Comparison of ENCODE assay signal across 11 cellular contexts in the genomic region with DNA sequence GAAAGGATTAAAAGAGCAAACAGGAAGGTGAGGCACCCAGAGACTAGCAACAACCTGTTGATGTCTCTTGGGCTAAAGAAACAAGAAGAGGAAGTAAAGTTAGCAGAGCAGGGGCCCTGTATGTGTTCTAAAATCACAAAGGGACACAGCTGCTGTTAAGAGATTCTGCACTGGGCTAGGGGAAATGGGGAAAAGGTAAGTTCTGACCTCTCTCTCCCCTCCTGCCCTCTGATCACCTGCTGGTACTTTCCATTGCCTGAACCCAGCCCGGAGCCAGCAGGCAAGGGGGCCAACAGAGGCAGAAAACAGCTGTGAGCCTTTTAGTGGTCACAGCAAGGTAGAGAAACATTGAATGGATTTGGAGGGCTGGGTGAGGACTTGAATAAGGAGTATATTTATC. TPM values are rescaled to one million over a fixed set of nuclear protein-coding genes. Genes with fewer than 3 reads are reported as not detected.
DNase-seq lines count a peak whose midpoint lies in the region; ATAC-seq, FAIRE-seq and TF ChIP-seq lines count a peak whose summit lies in the region.
"Had no signal": no experiment of that assay in that cellular context is flagged by ENCODE, and none has a peak within 500 bp of the region (broad histone marks: within the 10 kb centered on the region; RNA-seq: fewer than 3 reads in every experiment).

No MANE protein-coding gene starts in this region.

- peaks cover 41 to 46% of the 10 kb centered on the region in 2 donors for H3K27me3 Mint-ChIP-seq in effector memory CD8-positive, alpha-beta T cell

- no peak overlapping the region for H3K4me2 ChIP-seq in H1 (ENCODE audit: insufficient read depth in 1 of 2, low read depth in 2 of 2, low read length in 2 of 2)

- no peak overlapping the region for H2BK15ac ChIP-seq in H1 (ENCODE audit: low read length)

- WGBS in H1 (ENCODE audit: extremely low coverage in 1 of 2, insufficient coverage in 1 of 2, insufficient read length in 1 of 2, insufficient replicate concordance in 2 of 2, low coverage in 1 of 2, low lambda C conversion rate in 2 of 2, missing lambda C conversion rate in 1 of 2), 2 experiments, result 56% methylated on average over 1 of the region's 1 CpG; no CpG with 5 or more reads in 1 of the 2 experiments

- H3K79me2 ChIP-seq in H1 (ENCODE audit: control insufficient read depth in 1 of 2, insufficient read depth in 2 of 2, low read length in 2 of 2), result no peaks in the 10 kb centered on the region

- H3K9ac ChIP-seq in H1 (replicated peaks in 1 of 4; ENCODE audit: extremely low read depth in 1 of 4, low read depth in 3 of 4, low read length in 3 of 4), result no peak overlapping the region

- CTCF ChIA-PET in H1 (lab: Charles Lee; ENCODE audit: partially characterized antibody), result interaction anchor here (0.9 to 2.2 kb wide), 5 partner anchors 8 to 90 kb away, joined by 3 to 7 read pairs (median 3); a partner anchor contains a TSS

- POLR2A ChIA-PET in H1 (lab: Charles Lee; ENCODE audit: partially characterized antibody), result interaction anchor here (1.2 kb wide), 2 partner anchors 11 to 14 kb away, joined by 3 read pairs; no protein-coding TSS in a partner anchor

- TF ChIP-seq POLR2A in H1 (IDR thresholded peaks at IDR 0.05; ENCODE audit: control extremely low read depth in 1 of 2, low read depth in 2 of 2, low read length in 2 of 2), result no peak

- no peak overlapping the region for H2BK5ac ChIP-seq in H1 (ENCODE audit: low read depth, low read length)

- H3K36me3 Mint-ChIP-seq in effector memory CD8-positive, alpha-beta T cell (ENCODE audit: insufficient read depth), result no peaks in the 10 kb centered on the region

- H3K4ac ChIP-seq in H1 (replicated peaks; ENCODE audit: insufficient read length, low read depth, low read length), result no peak overlapping the region

- no peak overlapping the region for H3K56ac ChIP-seq in H1 (replicated peaks; ENCODE audit: insufficient read length, low read depth, low read length)

- DNase-seq in H1 (ENCODE audit: low read depth in 1 of 2, low spot score in 2 of 2) (no peak), Ammon's horn (ENCODE audit: low spot score) (no peak), omental fat pad (ENCODE audit: low spot score) (no peak)
- no peak for DNase-seq in effector CD4-positive, alpha-beta T cell
- no peak for DNase-seq in effector memory CD8-positive, alpha-beta T cell
- DNase-seq: KG1 had no signal

- H3K14ac ChIP-seq in H1 (ENCODE audit: insufficient read length), result no peak overlapping the region

- H2AK5ac ChIP-seq in H1 (ENCODE audit: low read depth, low read length), result no peak overlapping the region

- H3K79me1 ChIP-seq in H1 (ENCODE audit: low read depth, low read length), result no peaks in the 10 kb centered on the region

- H3K9me3 ChIP-seq in H1 (ENCODE audit: insufficient read depth in 2 of 2, low read depth in 1 of 2, low read length in 1 of 2), result no peaks in the 10 kb centered on the region

- H4K8ac ChIP-seq in H1 (ENCODE audit: extremely low read depth, insufficient read depth, low read length), result no peak overlapping the region

- FAIRE-seq in H1 (lab: Jason Lieb, UNC), result no peak

- no peaks in the 10 kb centered on the region for H3K4me1 Mint-ChIP-seq in effector memory CD8-positive, alpha-beta T cell (ENCODE audit: low read depth in 2 of 2)

- no peaks in the 10 kb centered on the region for H3K36me3 ChIP-seq in H1 (ENCODE audit: control insufficient read depth in 2 of 4, insufficient read depth in 4 of 4, low read length in 3 of 4)

- no peak overlapping the region for H2BK120ac ChIP-seq in H1 (replicated peaks; ENCODE audit: low read depth, low read length)

- H3K4me3 Mint-ChIP-seq in effector memory CD8-positive, alpha-beta T cell, result no peak overlapping the region

- no peak overlapping the region for H3K18ac ChIP-seq in H1 (ENCODE audit: extremely low read depth, low read length)

- H3K23ac ChIP-seq in H1 (ENCODE audit: insufficient read length), result no peak overlapping the region

- H2BK20ac ChIP-seq in H1 (ENCODE audit: low read length), result peak overlapping the region; percentile 61; the same call in 1 of the 2 replicates

- TF ChIP-seq EP300 in H1 (IDR thresholded peaks at IDR 0.05; ENCODE audit: borderline replicate concordance in 1 of 2, low read depth in 2 of 2, low read length in 2 of 2), result no peak

- H2AFZ ChIP-seq in H1 (ENCODE audit: low read length), result peak overlapping the region; percentile 19; the same call in 1 of the 2 replicates

- no peaks in the 10 kb centered on the region for H3K27me3 ChIP-seq in H1 (replicated peaks in 1 of 4; ENCODE audit: control insufficient read depth in 3 of 4, extremely low read depth in 1 of 4, insufficient read depth in 3 of 4, low read length in 3 of 4)

- peaks cover 0 to 3% (median 0%) of the 10 kb centered on the region in 4 experiments; a peak in 2 of 7 replicates for H3K4me1 ChIP-seq in H1 (replicated peaks in 1 of 4; ENCODE audit: control insufficient read depth in 3 of 4, insufficient read depth in 4 of 4, low read length in 3 of 4)

- no peaks in the 10 kb centered on the region for H3K23me2 ChIP-seq in H1 (ENCODE audit: low read depth, low read length)

- ATAC-seq in GM18867 (IDR thresholded peaks at IDR 0.05; ENCODE audit: unreplicated experiment) (peak; percentile 68), GM21717 (IDR thresholded peaks at IDR 0.05; ENCODE audit: unreplicated experiment) (peak; percentile 59), HG03378 (IDR thresholded peaks at IDR 0.05; ENCODE audit: unreplicated experiment) (peak; percentile 55), omental fat pad (ENCODE audit: low FRiP score) (no peak)
- no peak for ATAC-seq in effector memory CD8-positive, alpha-beta T cell (replicated peaks)
- ATAC-seq: Panc1 had no signal

- peak; percentile 31 to 47; a peak in 3 of 4 replicates for TF ChIP-seq RAD21 in H1 (IDR thresholded peaks at IDR 0.05 in 1 of 2, conservative IDR thresholded peaks at IDR 0.05 in 1 of 2; ENCODE audit: low read depth in 2 of 2, low read length in 2 of 2)

- H4K91ac ChIP-seq in H1 (replicated peaks; ENCODE audit: insufficient read length, low read length), result no peak overlapping the region

- peaks cover 0 to 8% of the 10 kb centered on the region in 2 donors for H3K9me3 Mint-ChIP-seq in effector memory CD8-positive, alpha-beta T cell

- H4K5ac ChIP-seq in H1 (ENCODE audit: insufficient read length, low read depth, low read length), result no peak overlapping the region

- H3K27ac Mint-ChIP-seq in effector memory CD8-positive, alpha-beta T cell, result no peak overlapping the region

- H4K20me1 ChIP-seq in H1 (replicated peaks in 1 of 2; ENCODE audit: control insufficient read depth in 1 of 2, insufficient read depth in 2 of 2, low read length in 2 of 2), result no peaks in the 10 kb centered on the region

- H3K4me3 ChIP-seq in H1 (ENCODE audit: extremely low read depth in 1 of 4, insufficient read depth in 2 of 4, low read depth in 3 of 4, low read length in 4 of 4), result no peak overlapping the region

- no peak overlapping the region for H3K27ac ChIP-seq in H1 (ENCODE audit: low read depth, low read length)

- no peak overlapping the region for H2BK12ac ChIP-seq in H1 (ENCODE audit: low read depth, low read length)

- TF ChIP-seq CTCF in H1 (IDR thresholded peaks at IDR 0.05; ENCODE audit: control extremely low read depth in 1 of 3, insufficient read depth in 1 of 3, low read depth in 1 of 3, low read length in 3 of 3) (peak in 1 of 3 experiments; percentile 10; a peak in 1 of 4 replicates), omental fat pad (IDR thresholded peaks at IDR 0.05) (no peak)

TF ChIP-seq in H1, 55 proteins besides CTCF, POLR2A, EP300 and RAD21:
- TF ChIP-seq ZNF274 (IDR thresholded peaks at IDR 0.05; ENCODE audit: borderline replicate concordance, extremely low read depth, low read length) (no peak), RXRA (IDR thresholded peaks at IDR 0.05; ENCODE audit: insufficient read depth, low read depth, low read length) (no peak), NANOG (IDR thresholded peaks at IDR 0.05; ENCODE audit: insufficient read depth, low read depth, low read length, poor library complexity, severe bottlenecking) (no peak), CREB1 (IDR thresholded peaks at IDR 0.05) (no peak), TCF12 (IDR thresholded peaks at IDR 0.05; ENCODE audit: low read depth, low read length) (no peak), KDM5A (IDR thresholded peaks at IDR 0.05; ENCODE audit: low read length) (no peak), CBX5 (IDR thresholded peaks at IDR 0.05; ENCODE audit: low read depth, low read length) (no peak), SIN3A (conservative IDR thresholded peaks at IDR 0.05 in 1 of 2, IDR thresholded peaks at IDR 0.05 in 1 of 2; ENCODE audit: low read depth in 1 of 2, low read length in 2 of 2) (no peak), MAFK (IDR thresholded peaks at IDR 0.05; ENCODE audit: low read depth, low read length) (no peak)
- TF ChIP-seq, protein P1, sequence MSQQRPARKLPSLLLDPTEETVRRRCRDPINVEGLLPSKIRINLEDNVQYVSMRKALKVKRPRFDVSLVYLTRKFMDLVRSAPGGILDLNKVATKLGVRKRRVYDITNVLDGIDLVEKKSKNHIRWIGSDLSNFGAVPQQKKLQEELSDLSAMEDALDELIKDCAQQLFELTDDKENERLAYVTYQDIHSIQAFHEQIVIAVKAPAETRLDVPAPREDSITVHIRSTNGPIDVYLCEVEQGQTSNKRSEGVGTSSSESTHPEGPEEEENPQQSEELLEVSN (IDR thresholded peaks at IDR 0.05), result no peak

RNA-seq across cellular contexts. Expression of a gene that starts 13.5 kb away (rescaled TPM):
- total RNA-seq in H1 (2021; fragmentation: NEBNext Ultra II Directional; extraction: Animal tissue kit (Norgen Biotek cat#: 25700)), result 2.9 and 3.1 TPM in 2 replicates
- polyA plus RNA-seq in H1 (2011; rRNA removed), result 0.83 and 1.8 TPM in 2 replicates
- polyA plus RNA-seq in H1 (2011; cell fraction: cytosol; rRNA removed), result 1.3 TPM
- 5.2 TPM for polyA plus RNA-seq in H1 (2011; cell fraction: nucleus; rRNA removed)
- 0.64 to 1.3 TPM (median 0.82 TPM) in 4 replicates for polyA plus RNA-seq in H1 (2012, experiment 1 of 2)
- polyA plus RNA-seq in H1 (2012, experiment 2 of 2), result 0.21 TPM
- 0.47 TPM for polyA plus RNA-seq in H1 (2013, experiment 1 of 2)
- 0.57 TPM for polyA plus RNA-seq in H1 (2013, experiment 2 of 2)
- polyA minus RNA-seq in H1 (2011; rRNA and poly(A)+ RNA removed), result 2.3 and 2.7 TPM in 2 replicates
- polyA minus RNA-seq in H1 (2011; cell fraction: cytosol; rRNA and poly(A)+ RNA removed), result 0.59 TPM
- 2.4 TPM for polyA minus RNA-seq in H1 (2011; cell fraction: nucleus; rRNA and poly(A)+ RNA removed)
- total RNA-seq in omental fat pad, result 10 to 100 TPM; 14.4 to 56.0 (median 34.0) TPM
- total RNA-seq: activated CD8-positive, alpha-beta memory T cell treated with anti-CD3 and anti-CD28 coated beads for 36 hours had no signal

Comparison
In these comparisons a context has a peak if more than half of its experiments do, and no peak if none do; other contexts are left out.
1. ATAC-seq: peak in GM18867 (single experiment), GM21717 (single experiment) and HG03378 (single experiment); none in effector memory CD8-positive, alpha-beta T cell (single experiment) and omental fat pad (single experiment).